In the genomic region with DNA sequence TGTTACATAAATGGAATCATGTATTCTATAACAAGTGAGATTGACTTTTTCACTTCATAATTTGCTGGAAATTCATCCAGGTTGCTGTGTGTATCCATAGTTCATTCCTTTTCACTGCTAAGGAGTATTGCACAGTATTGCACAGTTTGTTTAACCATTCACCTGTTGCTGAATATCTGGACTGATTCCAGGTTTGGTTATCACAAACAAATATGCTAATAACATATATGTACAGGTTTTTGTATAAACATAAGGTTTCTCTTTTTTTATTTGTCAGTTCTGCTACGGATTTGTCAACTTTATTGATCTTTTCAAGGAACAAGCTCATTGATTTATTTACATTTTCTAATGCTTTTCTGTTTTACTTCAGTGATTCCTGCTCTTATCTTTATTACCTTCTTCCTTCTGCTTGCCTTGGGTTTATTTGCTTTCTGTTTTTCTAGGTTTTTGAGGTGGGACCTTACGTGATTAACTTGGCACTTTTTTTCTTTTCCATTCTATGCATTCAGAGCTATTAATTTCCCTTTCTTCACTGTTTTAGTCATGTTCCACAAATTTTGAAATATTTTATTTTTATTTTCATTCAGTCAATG, we compare ENCODE assay signal across 20 cellular contexts.
"Had no signal": no experiment of that assay in that cellular context is flagged by ENCODE, and none has a peak within 500 bp of the region (broad histone marks: within the 10 kb centered on the region; RNA-seq: fewer than 3 reads in every experiment).

No MANE protein-coding gene starts in this region.

- H3K9me3 Mint-ChIP-seq: natural killer cell treated with Interleukin-12 subunit alpha and Interleukin-12 subunit beta and Interleukin-15 and Interleukin-18, amount 100 ng/mL, for 72 hours; stimulated activated memory B cell treated with anti-CD40 and anti-IgM and Interleukin-4, amounts not matched to agents 10 μg/mL and 1 μg/mL and 100 μg/mL, for 72 hours; stimulated activated naive CD8-positive, alpha-beta T cell treated with anti-CD3 and anti-CD28 coated beads, Interleukin-15, amount 100 ng/mL, for 72 hours had no signal

- H3K4me1 Mint-ChIP-seq: naive thymus-derived CD4-positive, alpha-beta T cell; stimulated activated memory B cell treated with anti-CD40 and anti-IgM and Interleukin-4, amounts not matched to agents 10 μg/mL and 1 μg/mL and 100 μg/mL, for 72 hours; stimulated activated naive CD8-positive, alpha-beta T cell treated with anti-CD3 and anti-CD28 coated beads, Interleukin-15, amount 100 ng/mL, for 72 hours had no signal

- H3K27ac Mint-ChIP-seq: naive thymus-derived CD4-positive, alpha-beta T cell; natural killer cell treated with Interleukin-12 subunit alpha and Interleukin-12 subunit beta and Interleukin-15 and Interleukin-18, amount 100 ng/mL, for 72 hours; progenitor cell of endocrine pancreas; stimulated activated memory B cell treated with anti-CD40 and anti-IgM and Interleukin-4, amounts not matched to agents 10 μg/mL and 1 μg/mL and 100 μg/mL, for 72 hours; stimulated activated naive CD8-positive, alpha-beta T cell treated with anti-CD3 and anti-CD28 coated beads, Interleukin-15, amount 100 ng/mL, for 72 hours; type B pancreatic cell had no signal

- ATAC-seq: mucosa of descending colon; naive thymus-derived CD4-positive, alpha-beta T cell; natural killer cell treated with Interleukin-12 subunit alpha and Interleukin-12 subunit beta and Interleukin-15 and Interleukin-18, amount 100 ng/mL, for 72 hours; right lobe of liver; stimulated activated naive CD8-positive, alpha-beta T cell treated with anti-CD3 and anti-CD28 coated beads, Interleukin-15, amount 100 ng/mL, for 72 hours had no signal

- DNase-seq: islet precursor cell; left ventricle myocardium inferior; mesendoderm; midbrain; mucosa of descending colon; naive thymus-derived CD4-positive, alpha-beta T cell; ovary; right lobe of liver; stimulated activated CD4-positive, alpha-beta T cell treated with anti-CD3 and anti-CD28 coated beads, Interleukin-1b, Interleukin-23, amount 100 ng/mL, for 48 hours; stimulated activated CD4-positive, alpha-beta T cell treated with anti-CD3 and anti-CD28 coated beads, Interleukin-2, amount 100 ng/mL, for 48 hours; stimulated activated CD4-positive, alpha-beta T cell treated with anti-CD3 and anti-CD28 coated beads, Interleukin-4, amount 100 ng/mL, for 4 hours; stimulated activated CD8-positive, alpha-beta memory T cell treated with anti-CD3 and anti-CD28 coated beads, Interleukin-4, amount 100 ng/mL, for 48 hours; stimulated activated naive CD4-positive, alpha-beta T cell treated with Interleukin-2 at 50 U/mL for 16 hours; stimulated activated naive CD8-positive, alpha-beta T cell treated with anti-CD3 and anti-CD28 coated beads, Interleukin-15, amount 100 ng/mL, for 72 hours; substantia nigra; uterus had no signal

- H3K36me3 Mint-ChIP-seq: naive thymus-derived CD4-positive, alpha-beta T cell; natural killer cell treated with Interleukin-12 subunit alpha and Interleukin-12 subunit beta and Interleukin-15 and Interleukin-18, amount 100 ng/mL, for 72 hours; stimulated activated memory B cell treated with anti-CD40 and anti-IgM and Interleukin-4, amounts not matched to agents 10 μg/mL and 1 μg/mL and 100 μg/mL, for 72 hours; type B pancreatic cell had no signal

- H3K27me3 Mint-ChIP-seq: progenitor cell of endocrine pancreas had no signal

- H3K4me3 Mint-ChIP-seq: naive thymus-derived CD4-positive, alpha-beta T cell; natural killer cell treated with Interleukin-12 subunit alpha and Interleukin-12 subunit beta and Interleukin-15 and Interleukin-18, amount 100 ng/mL, for 72 hours; stimulated activated memory B cell treated with anti-CD40 and anti-IgM and Interleukin-4, amounts not matched to agents 10 μg/mL and 1 μg/mL and 100 μg/mL, for 72 hours; stimulated activated naive CD8-positive, alpha-beta T cell treated with anti-CD3 and anti-CD28 coated beads, Interleukin-15, amount 100 ng/mL, for 72 hours; type B pancreatic cell had no signal
